11 cellular contexts compared by ENCODE assay signal in the genomic region with DNA sequence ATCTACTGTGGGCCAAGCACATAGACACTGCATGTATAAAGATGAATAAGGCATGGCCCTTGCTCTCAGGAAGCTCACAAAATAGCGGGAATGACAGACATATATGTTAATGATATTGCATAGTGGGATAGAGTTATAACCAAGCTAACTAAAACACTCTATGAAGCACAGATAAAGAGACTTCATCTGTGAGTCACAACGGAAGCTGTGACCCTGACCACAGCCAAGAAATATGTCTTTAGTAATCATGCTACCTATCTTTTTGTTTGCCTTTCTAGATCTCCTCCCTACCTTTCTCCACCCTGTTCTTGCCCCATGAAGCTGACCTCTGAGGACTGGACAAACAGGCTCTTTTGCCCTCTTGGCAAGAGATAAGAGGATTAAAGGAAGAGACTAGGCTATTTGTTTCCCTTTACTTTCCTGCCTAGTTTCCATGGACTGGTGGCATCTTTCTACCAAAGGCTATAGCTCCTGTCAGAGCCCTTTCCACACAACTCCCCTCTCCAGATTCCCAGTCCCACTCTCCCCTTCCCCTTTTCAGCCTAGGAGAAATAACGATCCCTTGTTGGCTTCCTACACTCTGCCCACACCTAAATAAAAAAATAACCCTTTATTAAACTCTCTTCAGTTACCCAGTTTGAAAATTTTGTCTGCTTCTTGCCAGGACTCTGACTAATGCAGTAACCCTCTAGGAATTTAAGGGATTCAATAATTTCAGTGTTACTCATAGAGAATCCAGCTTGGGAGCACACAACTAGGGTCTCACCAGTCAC.
DNase-seq lines count a peak whose midpoint lies in the region; ATAC-seq, FAIRE-seq and TF ChIP-seq lines count a peak whose summit lies in the region.
"Had no signal": no experiment of that assay in that cellular context is flagged by ENCODE, and none has a peak within 500 bp of the region (broad histone marks: within the 10 kb centered on the region; RNA-seq: fewer than 3 reads in every experiment).

No MANE protein-coding gene starts in this region.

- TF ChIP-seq CTCF in C4-2B (conservative IDR thresholded peaks at IDR 0.05) = no peak
- no peak for TF ChIP-seq CTCF in K562 (IDR thresholded peaks at IDR 0.05 in 2 of 3, conservative IDR thresholded peaks at IDR 0.05 in 1 of 3; ENCODE audit: insufficient read depth in 2 of 3, low read depth in 1 of 3, low read length in 3 of 3)
- no peak for TF ChIP-seq CTCF in lower lobe of right lung (IDR thresholded peaks at IDR 0.05)
- no peak for TF ChIP-seq CTCF in endodermal cell (conservative IDR thresholded peaks at IDR 0.05)
- TF ChIP-seq CTCF in activated CD8-positive, alpha-beta T cell treated with anti-CD3 and anti-CD28 coated beads for 36 hours (IDR thresholded peaks at IDR 0.05) = no peak

- TF ChIP-seq POLR2A in K562 (conservative IDR thresholded peaks at IDR 0.05) = no peak

- WGBS in K562 (ENCODE audit: insufficient coverage, low coverage, missing lambda C conversion rate) = 0% methylated on average over 3 of the region's 3 CpGs
- WGBS in endodermal cell (ENCODE audit: insufficient coverage in 1 of 2, insufficient read length in 1 of 2), 2 experiments = 82 to 100% methylated on average over 1 to 3 of the region's 3 CpGs

- no peaks in the 10 kb centered on the region for H3K36me3 Mint-ChIP-seq in endodermal cell (ENCODE audit: low read depth)
- no peaks in the 10 kb centered on the region for H3K36me3 Mint-ChIP-seq in activated CD8-positive, alpha-beta T cell treated with anti-CD3 and anti-CD28 coated beads for 36 hours (ENCODE audit: low read depth)

- FAIRE-seq in K562 (lab: Jason Lieb, UNC) = no peak

- ATAC-seq in K562 (no peak; the same call in 2 of the 3 replicates), lower lobe of right lung (peak; percentile 16 to 34), HG02623 (IDR thresholded peaks at IDR 0.05; ENCODE audit: unreplicated experiment) (no peak)
- ATAC-seq in activated CD8-positive, alpha-beta T cell treated with anti-CD3 and anti-CD28 coated beads for 36 hours = no peak

- no peaks in the 10 kb centered on the region for H3K27me3 ChIP-seq in K562 (ENCODE audit: control insufficient read depth in 2 of 2, insufficient read depth in 2 of 2, low read length in 2 of 2)
- H3K27me3 ChIP-seq in lower lobe of right lung (ENCODE audit: low read depth) = no peaks in the 10 kb centered on the region
- H3K27me3 ChIP-seq in endodermal cell (ENCODE audit: control insufficient read depth, insufficient read depth, low read length, poor library complexity, severe bottlenecking) = no peaks in the 10 kb centered on the region

- H3K9ac ChIP-seq in K562 (ENCODE audit: insufficient read depth in 1 of 2, low read depth in 2 of 2, low read length in 2 of 2) (no peak overlapping the region), endodermal cell (ENCODE audit: extremely low read depth, low read length, poor library complexity, severe bottlenecking) (no peak overlapping the region)

- H3K27ac ChIP-seq in C4-2B (peak overlapping the region; percentile 46; the same call in 1 of the 2 replicates), K562 (ENCODE audit: extremely low read depth, low read depth, low read length) (no peak overlapping the region), lower lobe of right lung (no peak overlapping the region), endodermal cell (ENCODE audit: low read depth, low read length) (no peak overlapping the region)

- peaks cover 16% of the 10 kb centered on the region for H3K4me1 Mint-ChIP-seq in endodermal cell
- H3K4me1 Mint-ChIP-seq in activated CD8-positive, alpha-beta T cell treated with anti-CD3 and anti-CD28 coated beads for 36 hours (ENCODE audit: low read depth) = no peaks in the 10 kb centered on the region

- H4K20me1 ChIP-seq in K562 (replicated peaks; ENCODE audit: control insufficient read depth, insufficient read depth, low read length) = no peaks in the 10 kb centered on the region

- no peaks in the 10 kb centered on the region for H3K9me3 Mint-ChIP-seq in endodermal cell
- H3K9me3 Mint-ChIP-seq in activated CD8-positive, alpha-beta T cell treated with anti-CD3 and anti-CD28 coated beads for 36 hours = no peaks in the 10 kb centered on the region

- intact Hi-C loops in K562 (cut with micrococcal nuclease) = no loop called here
- intact Hi-C loops in lower lobe of right lung (cut with DNase I) = no loop called here
- intact Hi-C loops in activated CD8-positive, alpha-beta T cell treated with anti-CD3 and anti-CD28 coated beads for 36 hours (cut with micrococcal nuclease) = no loop called here

- POLR2A ChIA-PET in K562 (lab: Yijun Ruan, JAX) = interaction anchor here (0.7 kb wide), 1 partner anchor 74 kb away, joined by 3 read pairs; no protein-coding TSS in a partner anchor
- POLR2A ChIA-PET in activated CD8-positive, alpha-beta T cell treated with anti-CD3 and anti-CD28 coated beads for 36 hours (lab: Charles Lee) = no interaction called here

- H3K36me3 ChIP-seq in K562 (ENCODE audit: control insufficient read depth, insufficient read depth, low read length) (no peaks in the 10 kb centered on the region), lower lobe of right lung (no peaks in the 10 kb centered on the region), endodermal cell (ENCODE audit: control insufficient read depth, insufficient read depth, low read length) (no peaks in the 10 kb centered on the region)

- H3K79me2 ChIP-seq in K562 (ENCODE audit: control insufficient read depth, insufficient read depth, low read length) = no peaks in the 10 kb centered on the region

- TF ChIP-seq EP300 in Ishikawa (IDR thresholded peaks at IDR 0.05; ENCODE audit: borderline replicate concordance) (no peak), K562 (IDR thresholded peaks at IDR 0.05; ENCODE audit: low read length) (no peak)

- H3K27ac Mint-ChIP-seq in endodermal cell = no peak overlapping the region
- no peak overlapping the region for H3K27ac Mint-ChIP-seq in activated CD8-positive, alpha-beta T cell treated with anti-CD3 and anti-CD28 coated beads for 36 hours

- H3K4me2 ChIP-seq in K562 (ENCODE audit: insufficient read depth, low read length) = no peak overlapping the region

- H3K9me3 ChIP-seq in K562 (replicated peaks; ENCODE audit: control insufficient read depth, insufficient read depth, low read depth, low read length) = no peaks in the 10 kb centered on the region
- no peaks in the 10 kb centered on the region for H3K9me3 ChIP-seq in lower lobe of right lung
- no peaks in the 10 kb centered on the region for H3K9me3 ChIP-seq in endodermal cell (ENCODE audit: control insufficient read depth, low read length)

- in situ Hi-C loops in K562 (cut with MboI) = no loop called here

- DNase-seq in K562 (ENCODE audit: extremely low read depth in 1 of 4, low spot score in 3 of 4) = no peak
- DNase-seq in lower lobe of right lung = no peak
- no peak for DNase-seq in endodermal cell
- no peak for DNase-seq in activated CD8-positive, alpha-beta T cell treated with anti-CD3 and anti-CD28 coated beads for 36 hours
- no peak for DNase-seq in stimulated activated CD4-positive, alpha-beta T cell treated with anti-CD3 and anti-CD28 coated beads, Interleukin-4, amount 100 ng/mL, for 4 hours
- DNase-seq: activated CD4-positive, alpha-beta T cell treated with anti-CD3 and anti-CD28 coated beads for 4 hours; NCI-H446 treated with DMSO at 0.1 percent for 48 hours had no signal

- TF ChIP-seq RAD21 in Ishikawa (IDR thresholded peaks at IDR 0.05; ENCODE audit: low read depth) (no peak), K562 (CRISPR knock-in tag; conservative IDR thresholded peaks at IDR 0.05 in 1 of 2, IDR thresholded peaks at IDR 0.05 in 1 of 2) (no peak)

- no peaks in the 10 kb centered on the region for H3K9me1 ChIP-seq in K562 (ENCODE audit: control insufficient read depth, insufficient read depth, low read length)

- no peaks in the 10 kb centered on the region for H3K27me3 Mint-ChIP-seq in endodermal cell (ENCODE audit: insufficient read depth)
- peaks cover 4% of the 10 kb centered on the region for H3K27me3 Mint-ChIP-seq in activated CD8-positive, alpha-beta T cell treated with anti-CD3 and anti-CD28 coated beads for 36 hours

- CTCF ChIA-PET in K562 (lab: Yijun Ruan, JAX; ENCODE audit: low intra/inter-chr PET ratio) = no interaction called here
- CTCF ChIA-PET in activated CD8-positive, alpha-beta T cell treated with anti-CD3 and anti-CD28 coated beads for 36 hours (lab: Charles Lee) = no interaction called here

- no peak overlapping the region for H2AFZ ChIP-seq in K562 (ENCODE audit: low read depth, low read length)

- no TSS peak for BruUV-seq in K562 (replicated peaks; lab: Mats Ljungman, UMichigan)

- no peak overlapping the region for H3K4me3 Mint-ChIP-seq in endodermal cell
- no peak overlapping the region for H3K4me3 Mint-ChIP-seq in activated CD8-positive, alpha-beta T cell treated with anti-CD3 and anti-CD28 coated beads for 36 hours

- H3K4me3 ChIP-seq in K562 (no peak overlapping the region), lower lobe of right lung (no peak overlapping the region), endodermal cell (ENCODE audit: low read length) (no peak overlapping the region)
- H3K4me3 ChIP-seq: lung had no signal

- H3K4me1 ChIP-seq in K562 (replicated peaks in 1 of 2; ENCODE audit: control insufficient read depth in 2 of 2, insufficient read depth in 2 of 2, low read length in 2 of 2) (no peaks in the 10 kb centered on the region; a peak in 1 of 5 replicates), lower lobe of right lung (no peaks in the 10 kb centered on the region), endodermal cell (ENCODE audit: control insufficient read depth, insufficient read depth, low read length) (no peaks in the 10 kb centered on the region)

TF ChIP-seq in Ishikawa, 13 proteins besides CTCF, POLR2A, EP300 and RAD21:
- no peak for TF ChIP-seq CREB1 (IDR thresholded peaks at IDR 0.05; ENCODE audit: low read depth)
- TF ChIP-seq, protein P1, sequence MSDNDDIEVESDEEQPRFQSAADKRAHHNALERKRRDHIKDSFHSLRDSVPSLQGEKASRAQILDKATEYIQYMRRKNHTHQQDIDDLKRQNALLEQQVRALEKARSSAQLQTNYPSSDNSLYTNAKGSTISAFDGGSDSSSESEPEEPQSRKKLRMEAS (IDR thresholded peaks at IDR 0.05) = no peak
- TF ChIP-seq NFIC (IDR thresholded peaks at IDR 0.05) = 0 out of 2 replicates have a peak, but pooled peaks have one; percentile 6
TF ChIP-seq in Ishikawa: peak in this region for 1.

TF ChIP-seq in K562, 482 proteins besides CTCF, POLR2A, EP300 and RAD21 (continues in another document):
- no peak for TF ChIP-seq GATAD2B (IDR thresholded peaks at IDR 0.05; ENCODE audit: borderline replicate concordance)
- TF ChIP-seq, protein P2, sequence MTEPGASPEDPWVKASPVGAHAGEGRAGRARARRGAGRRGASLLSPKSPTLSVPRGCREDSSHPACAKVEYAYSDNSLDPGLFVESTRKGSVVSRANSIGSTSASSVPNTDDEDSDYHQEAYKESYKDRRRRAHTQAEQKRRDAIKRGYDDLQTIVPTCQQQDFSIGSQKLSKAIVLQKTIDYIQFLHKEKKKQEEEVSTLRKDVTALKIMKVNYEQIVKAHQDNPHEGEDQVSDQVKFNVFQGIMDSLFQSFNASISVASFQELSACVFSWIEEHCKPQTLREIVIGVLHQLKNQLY (CRISPR knock-in tag; conservative IDR thresholded peaks at IDR 0.05) = no peak
- peak; percentile 45; the same call in 1 of the 2 replicates for TF ChIP-seq ETV1 (tag; conservative IDR thresholded peaks at IDR 0.05; ENCODE audit: low read depth)
- peak; percentile 52 for TF ChIP-seq FOSL1 (tag; conservative IDR thresholded peaks at IDR 0.05)
- TF ChIP-seq SOX6 (IDR thresholded peaks at IDR 0.05) = peak; percentile 49

Comparison
In these comparisons a context has a peak if more than half of its experiments do, and no peak if none do; other contexts are left out.
1. ATAC-seq: peak in lower lobe of right lung (2 of 2); none in K562 (single experiment), activated CD8-positive, alpha-beta T cell treated with anti-CD3 and anti-CD28 coated beads for 36 hours (single experiment) and HG02623 (single experiment).